8 cellular contexts compared by ENCODE assay signal in the genomic region with DNA sequence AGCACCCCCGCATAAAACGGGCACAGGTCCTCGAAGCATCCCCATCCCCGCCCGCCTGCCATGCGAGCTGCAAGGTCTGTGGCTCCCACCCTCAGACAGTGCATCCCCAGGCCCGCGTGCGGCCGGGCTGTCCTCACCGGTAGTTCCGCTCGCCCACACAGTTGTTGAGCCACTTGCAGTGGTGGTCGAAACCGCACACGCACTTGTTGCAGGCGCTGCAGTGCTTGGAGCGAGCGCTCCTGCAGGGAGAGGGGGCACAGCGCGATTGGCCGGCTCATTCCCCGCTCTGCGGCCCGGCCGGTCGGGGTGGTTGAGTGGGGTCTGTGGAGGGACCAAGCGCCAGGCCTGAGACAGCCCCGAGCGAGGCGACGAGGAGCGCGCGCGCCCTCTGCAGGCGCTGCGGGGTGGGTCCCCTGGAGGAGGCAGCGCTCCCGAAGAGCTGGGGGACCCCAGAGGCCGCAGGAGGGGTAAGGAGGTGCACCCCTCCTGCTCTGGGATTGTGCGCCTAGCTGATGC. TPM values are rescaled to one million over a fixed set of nuclear protein-coding genes. Genes with fewer than 3 reads are reported as not detected.
DNase-seq lines count a peak whose midpoint lies in the region; ATAC-seq and TF ChIP-seq lines count a peak whose summit lies in the region.

No MANE protein-coding gene starts in this region.

- POLR2A ChIA-PET in naive thymus-derived CD4-positive, alpha-beta T cell (lab: Charles Lee) = interaction anchor here (0.7 kb wide), 1 partner anchor 26 kb away, joined by 3 read pairs; no protein-coding TSS in a partner anchor

- ATAC-seq in naive thymus-derived CD4-positive, alpha-beta T cell = peak; percentile 77
- ATAC-seq in upper lobe of left lung (ENCODE audit: low FRiP score in 2 of 2) = peak; percentile 54 to 58
- no peak for ATAC-seq in GM21528 (IDR thresholded peaks at IDR 0.05; ENCODE audit: low FRiP score, unreplicated experiment)

- H3K4me1 Mint-ChIP-seq in activated CD4-positive, alpha-beta T cell treated with anti-CD3 and anti-CD28 coated beads, Interleukin-2, amount 10 ng/mL, durations not matched to agents 24 days and 14 days = no peaks in the 10 kb centered on the region
- peaks cover 3% of the 10 kb centered on the region for H3K4me1 Mint-ChIP-seq in endodermal cell
- peaks cover under 1 to 3% (median under 1%) of the 10 kb centered on the region in 7 donors for H3K4me1 Mint-ChIP-seq in naive thymus-derived CD4-positive, alpha-beta T cell

- intact Hi-C loops in activated CD4-positive, alpha-beta T cell treated with anti-CD3 and anti-CD28 coated beads, Interleukin-2, amount 10 ng/mL, durations not matched to agents 24 days and 14 days (cut with micrococcal nuclease) = loop anchor here (1.0 to 10.0 kb wide), 3 partner anchors 54 to 139 kb away; partner anchors contain the start of gene PLEKHG4
- intact Hi-C loops in naive thymus-derived CD4-positive, alpha-beta T cell (cut with micrococcal nuclease) = loop anchor here (1.0 to 5.0 kb wide), 6 partner anchors 50 to 445 kb away; partner anchors contain the start of gene PLEKHG4 (in 2 of the 2)

- DNase-seq in GM20000 (ENCODE audit: low spot score) (peak; percentile 88), endodermal cell (peak; percentile 92), upper lobe of left lung (peak; percentile 59 to 95), glomerular visceral epithelial cell (ENCODE audit: extremely low spot score) (no peak), NCI-H2029 (lab: John Stamatoyannopoulos, UW) (no peak)
- DNase-seq in activated CD4-positive, alpha-beta T cell treated with anti-CD3 and anti-CD28 coated beads, Interleukin-2, amount 10 ng/mL, durations not matched to agents 24 days and 14 days = peak; percentile 87
- peak in 6 of 9 donors; percentile 29 to 69 (median 46) for DNase-seq in naive thymus-derived CD4-positive, alpha-beta T cell

- TF ChIP-seq EP300 in upper lobe of left lung (IDR thresholded peaks at IDR 0.05) = no peak

- H3K4me1 ChIP-seq in endodermal cell (ENCODE audit: control insufficient read depth, insufficient read depth, low read length) (peaks cover 8% of the 10 kb centered on the region), upper lobe of left lung (peaks cover 35 to 61% (median 42%) of the 10 kb centered on the region in 4 donors)
- no peaks in the 10 kb centered on the region for H3K4me1 ChIP-seq in naive thymus-derived CD4-positive, alpha-beta T cell (ENCODE audit: control insufficient read depth in 2 of 2, insufficient read depth in 2 of 2, low read length in 2 of 2)

- CTCF ChIA-PET in naive thymus-derived CD4-positive, alpha-beta T cell (lab: Charles Lee) = interaction anchor here (0.6 to 2.1 kb wide), 5 partner anchors 49 to 1062 kb away, joined by 3 to 4 read pairs (median 3); no protein-coding TSS in a partner anchor

- H3K4me3 ChIP-seq in endodermal cell (ENCODE audit: low read length) = no peak overlapping the region
- H3K4me3 ChIP-seq in naive thymus-derived CD4-positive, alpha-beta T cell (ENCODE audit: low read length) = no peak overlapping the region
- H3K4me3 ChIP-seq in upper lobe of left lung = no peak overlapping the region

- WGBS in endodermal cell (ENCODE audit: insufficient coverage in 1 of 2, insufficient read length in 1 of 2), 2 experiments = 39 to 79% methylated on average over 12 to 42 of the region's 42 CpGs
- WGBS in upper lobe of left lung, 2 donors = 39 to 88% methylated on average over 11 to 36 of the region's 42 CpGs

- no peak for TF ChIP-seq POLR2A in upper lobe of left lung (IDR thresholded peaks at IDR 0.05)

- H3K27me3 ChIP-seq in endodermal cell (ENCODE audit: control insufficient read depth, insufficient read depth, low read length, poor library complexity, severe bottlenecking) = peaks cover 18% of the 10 kb centered on the region
- peaks cover 0 to 1% of the 10 kb centered on the region in 2 donors for H3K27me3 ChIP-seq in naive thymus-derived CD4-positive, alpha-beta T cell (ENCODE audit: control insufficient read depth in 2 of 2, insufficient read depth in 2 of 2, low read length in 2 of 2)
- H3K27me3 ChIP-seq in upper lobe of left lung = peaks cover 0 to 3% (median 0%) of the 10 kb centered on the region in 4 donors

- H3K36me3 ChIP-seq in endodermal cell (ENCODE audit: control insufficient read depth, insufficient read depth, low read length) (no peaks in the 10 kb centered on the region), upper lobe of left lung (no peaks in the 10 kb centered on the region)
- no peaks in the 10 kb centered on the region for H3K36me3 ChIP-seq in naive thymus-derived CD4-positive, alpha-beta T cell (ENCODE audit: control insufficient read depth in 2 of 3, insufficient read depth in 3 of 3, low read length in 3 of 3)

- H3K9me3 Mint-ChIP-seq in activated CD4-positive, alpha-beta T cell treated with anti-CD3 and anti-CD28 coated beads, Interleukin-2, amount 10 ng/mL, durations not matched to agents 24 days and 14 days = no peaks in the 10 kb centered on the region
- H3K9me3 Mint-ChIP-seq in endodermal cell = no peaks in the 10 kb centered on the region
- no peaks in the 10 kb centered on the region for H3K9me3 Mint-ChIP-seq in naive thymus-derived CD4-positive, alpha-beta T cell

- H3K27ac ChIP-seq in endodermal cell (ENCODE audit: low read depth, low read length) (no peak overlapping the region), upper lobe of left lung (no peak overlapping the region)
- no peak overlapping the region for H3K27ac ChIP-seq in naive thymus-derived CD4-positive, alpha-beta T cell (ENCODE audit: low read depth, low read length)

- H3K27me3 Mint-ChIP-seq in activated CD4-positive, alpha-beta T cell treated with anti-CD3 and anti-CD28 coated beads, Interleukin-2, amount 10 ng/mL, durations not matched to agents 24 days and 14 days = peaks cover 18% of the 10 kb centered on the region
- H3K27me3 Mint-ChIP-seq in endodermal cell (ENCODE audit: insufficient read depth) = peaks cover 50% of the 10 kb centered on the region
- peaks cover 6 to 25% (median 18%) of the 10 kb centered on the region in 5 donors for H3K27me3 Mint-ChIP-seq in naive thymus-derived CD4-positive, alpha-beta T cell

- H3K4me3 Mint-ChIP-seq in activated CD4-positive, alpha-beta T cell treated with anti-CD3 and anti-CD28 coated beads, Interleukin-2, amount 10 ng/mL, durations not matched to agents 24 days and 14 days = no peak overlapping the region
- no peak overlapping the region for H3K4me3 Mint-ChIP-seq in endodermal cell
- no peak overlapping the region for H3K4me3 Mint-ChIP-seq in naive thymus-derived CD4-positive, alpha-beta T cell

- H3K27ac Mint-ChIP-seq in activated CD4-positive, alpha-beta T cell treated with anti-CD3 and anti-CD28 coated beads, Interleukin-2, amount 10 ng/mL, durations not matched to agents 24 days and 14 days = no peak overlapping the region
- H3K27ac Mint-ChIP-seq in endodermal cell = no peak overlapping the region
- no peak overlapping the region for H3K27ac Mint-ChIP-seq in naive thymus-derived CD4-positive, alpha-beta T cell

- H3K9ac ChIP-seq in endodermal cell (ENCODE audit: extremely low read depth, low read length, poor library complexity, severe bottlenecking) = no peak overlapping the region

- no peaks in the 10 kb centered on the region for H3K9me3 ChIP-seq in endodermal cell (ENCODE audit: control insufficient read depth, low read length)
- no peaks in the 10 kb centered on the region for H3K9me3 ChIP-seq in naive thymus-derived CD4-positive, alpha-beta T cell (ENCODE audit: control insufficient read depth in 2 of 3, low read length in 3 of 3)
- no peaks in the 10 kb centered on the region for H3K9me3 ChIP-seq in upper lobe of left lung

- peak; percentile 91 for TF ChIP-seq CTCF in GM20000 (IDR thresholded peaks at IDR 0.05; ENCODE audit: extremely low read depth, missing control alignments)
- TF ChIP-seq CTCF in endodermal cell (conservative IDR thresholded peaks at IDR 0.05) = peak; percentile 96
- TF ChIP-seq CTCF in upper lobe of left lung (IDR thresholded peaks at IDR 0.05) = peak; percentile 74 to 91 (median 84)

- no peaks in the 10 kb centered on the region for H3K36me3 Mint-ChIP-seq in activated CD4-positive, alpha-beta T cell treated with anti-CD3 and anti-CD28 coated beads, Interleukin-2, amount 10 ng/mL, durations not matched to agents 24 days and 14 days (ENCODE audit: low read depth)
- no peaks in the 10 kb centered on the region for H3K36me3 Mint-ChIP-seq in endodermal cell (ENCODE audit: low read depth)
- H3K36me3 Mint-ChIP-seq in naive thymus-derived CD4-positive, alpha-beta T cell = no peaks in the 10 kb centered on the region

RNA-seq across cellular contexts. Expression of gene TPPP3, which starts 6.0 kb away (rescaled TPM):
- not detected in 2 replicates for total RNA-seq in activated CD4-positive, alpha-beta T cell treated with anti-CD3 and anti-CD28 coated beads, Interleukin-2, amount 10 ng/mL, durations not matched to agents 24 days and 14 days
- under 1 TPM; 0.64 to 0.73 TPM for total RNA-seq in endodermal cell
- polyA plus RNA-seq in endodermal cell (2013, experiment 1 of 2) = 29.7 TPM
- 19.5 TPM for polyA plus RNA-seq in endodermal cell (2013, experiment 2 of 2)
- 10 to 100 TPM in 1 of 5 experiments, under 1 TPM in 1, not detected in 3; 0.37 to 18.7 TPM for total RNA-seq in naive thymus-derived CD4-positive, alpha-beta T cell
- under 1 TPM in 1 of 2 donors, not detected in 1; 0.19 TPM for polyA plus RNA-seq in naive thymus-derived CD4-positive, alpha-beta T cell
- total RNA-seq in upper lobe of left lung = 100 to 1,000 TPM in 4 of 6 donors, 10 to 100 TPM in 2; 40.0 to 167 (median 112) TPM

RNA-seq across cellular contexts. Expression of gene ZDHHC1, which starts 17.0 kb away (rescaled TPM):
- total RNA-seq in activated CD4-positive, alpha-beta T cell treated with anti-CD3 and anti-CD28 coated beads, Interleukin-2, amount 10 ng/mL, durations not matched to agents 24 days and 14 days = 0.54 and 0.85 TPM in 2 replicates
- total RNA-seq in endodermal cell (10 to 100 TPM in 1 of 2 donors, 1 to 10 TPM in 1; 8.4 to 10.6 TPM), upper lobe of left lung (10 to 100 TPM; 14.7 to 49.2 (median 21.4) TPM)
- polyA plus RNA-seq in endodermal cell (2013, experiment 1 of 2) = 7.8 TPM
- polyA plus RNA-seq in endodermal cell (2013, experiment 2 of 2) = 6.0 TPM
- total RNA-seq in naive thymus-derived CD4-positive, alpha-beta T cell = 1 to 10 TPM in 1 of 5 experiments, under 1 TPM in 2, not detected in 2; 0.34 to 3.6 (median 0.48) TPM
- polyA plus RNA-seq in naive thymus-derived CD4-positive, alpha-beta T cell = not detected

RNA-seq across cellular contexts. Expression of gene HSD11B2, which starts 31.6 kb away (rescaled TPM):
- total RNA-seq in activated CD4-positive, alpha-beta T cell treated with anti-CD3 and anti-CD28 coated beads, Interleukin-2, amount 10 ng/mL, durations not matched to agents 24 days and 14 days = 3.5 and 5.2 TPM in 2 replicates
- total RNA-seq in endodermal cell (10 to 100 TPM; 10.4 to 14.7 TPM), upper lobe of left lung (1 to 10 TPM in 5 of 6 donors, under 1 TPM in 1; 0.78 to 5.0 (median 1.6) TPM)
- 11.9 TPM for polyA plus RNA-seq in endodermal cell (2013, experiment 1 of 2)
- polyA plus RNA-seq in endodermal cell (2013, experiment 2 of 2) = 8.4 TPM
- under 1 TPM in 1 of 5 experiments, not detected in 4; 0.17 TPM for total RNA-seq in naive thymus-derived CD4-positive, alpha-beta T cell
- not detected for polyA plus RNA-seq in naive thymus-derived CD4-positive, alpha-beta T cell

Comparison
In these comparisons a context has a peak if more than half of its experiments do, and no peak if none do; other contexts are left out.
1. DNase-seq: peak in GM20000 (single experiment), activated CD4-positive, alpha-beta T cell treated with anti-CD3 and anti-CD28 coated beads, Interleukin-2, amount 10 ng/mL, durations not matched to agents 24 days and 14 days (single experiment), endodermal cell (single experiment), naive thymus-derived CD4-positive, alpha-beta T cell (6 of 9) and upper lobe of left lung (2 of 2); none in glomerular visceral epithelial cell (single experiment) and NCI-H2029 (single experiment).
2. Peak in every context shown above with its lines, with median percentiles within 50 percentile points of each other: CTCF ChIP-seq.